31 cellular contexts compared by ENCODE assay signal in genomic region chr1:213606252-213606820, GRCh38.
DNase-seq lines count a peak whose midpoint lies in the region; ATAC-seq, FAIRE-seq and TF ChIP-seq lines count a peak whose summit lies in the region.
"Had no signal": no experiment of that assay in that cellular context is flagged by ENCODE, and none has a peak within 500 bp of the region (broad histone marks: within the 10 kb centered on the region; RNA-seq: fewer than 3 reads in every experiment).

No MANE protein-coding gene starts in this region.

- H3K27ac Mint-ChIP-seq in stimulated activated naive CD8-positive, alpha-beta T cell treated with anti-CD3 and anti-CD28 coated beads, Interleukin-15, amount 100 ng/mL, for 72 hours, result no peak overlapping the region
- H3K27ac Mint-ChIP-seq in glutamatergic neuron (ENCODE audit: unreplicated experiment), result no peak overlapping the region
- H3K27ac Mint-ChIP-seq in CD8-positive, alpha-beta T cell, result no peak overlapping the region
- H3K27ac Mint-ChIP-seq: B cell, GM23338, HFFc6 had no signal

- no peak overlapping the region for H3K4me3 Mint-ChIP-seq in stimulated activated naive CD8-positive, alpha-beta T cell treated with anti-CD3 and anti-CD28 coated beads, Interleukin-15, amount 100 ng/mL, for 72 hours
- no peak overlapping the region for H3K4me3 Mint-ChIP-seq in glutamatergic neuron (ENCODE audit: unreplicated experiment)
- H3K4me3 Mint-ChIP-seq in CD8-positive, alpha-beta T cell, result no peak overlapping the region
- H3K4me3 Mint-ChIP-seq: B cell, GM23338, HFFc6 had no signal

- H3K4me3 ChIP-seq in heart left ventricle (no peak overlapping the region), small intestine (ENCODE audit: low read depth in 1 of 2, low read length in 2 of 2) (no peak overlapping the region)
- no peak overlapping the region for H3K4me3 ChIP-seq in CD8-positive, alpha-beta T cell (ENCODE audit: low read depth, low read length)
- H3K4me3 ChIP-seq: GM23338, HAP-1, K562 had no signal

- CTCF ChIA-PET in CD8-positive, alpha-beta T cell (lab: Charles Lee), result no interaction called here

- peaks cover 19% of the 10 kb centered on the region for H3K27me3 Mint-ChIP-seq in stimulated activated naive CD8-positive, alpha-beta T cell treated with anti-CD3 and anti-CD28 coated beads, Interleukin-15, amount 100 ng/mL, for 72 hours
- peaks cover 3% of the 10 kb centered on the region for H3K27me3 Mint-ChIP-seq in glutamatergic neuron (ENCODE audit: unreplicated experiment)
- H3K27me3 Mint-ChIP-seq in CD8-positive, alpha-beta T cell (ENCODE audit: low read depth), result peaks cover 12% of the 10 kb centered on the region
- H3K27me3 Mint-ChIP-seq: B cell had no signal

- TF ChIP-seq CTCF in heart left ventricle (IDR thresholded peaks at IDR 0.05) (no peak), glutamatergic neuron (IDR thresholded peaks at IDR 0.05; ENCODE audit: partially characterized antibody, unreplicated experiment) (no peak)
- no peak for TF ChIP-seq CTCF in CD8-positive, alpha-beta T cell (IDR thresholded peaks at IDR 0.05)

- no peak for TF ChIP-seq POLR2A in heart left ventricle (IDR thresholded peaks at IDR 0.05)

- no peaks in the 10 kb centered on the region for H3K9me3 ChIP-seq in heart left ventricle
- no peaks in the 10 kb centered on the region for H3K9me3 ChIP-seq in small intestine (ENCODE audit: control insufficient read depth, low read depth)
- no peaks in the 10 kb centered on the region for H3K9me3 ChIP-seq in CD8-positive, alpha-beta T cell (ENCODE audit: low read length)
- H3K9me3 ChIP-seq: HAP-1, SK-N-SH had no signal

- no peaks in the 10 kb centered on the region for H3K36me3 Mint-ChIP-seq in glutamatergic neuron (ENCODE audit: unreplicated experiment)
- H3K36me3 Mint-ChIP-seq in CD8-positive, alpha-beta T cell, result no peaks in the 10 kb centered on the region

- DNase-seq in DMS 273 (lab: John Stamatoyannopoulos, UW; ENCODE audit: unreplicated experiment) (peak; percentile 20), DMS 273 treated with DMSO at 0.1 percent for 48 hours (lab: John Stamatoyannopoulos, UW) (no peak), NCI-H69 (lab: John Stamatoyannopoulos, UW) (peak; percentile 44), heart left ventricle (no peak), small intestine (peak; percentile 30), glutamatergic neuron (no peak)
- no peak for DNase-seq in stimulated activated naive CD8-positive, alpha-beta T cell treated with anti-CD3 and anti-CD28 coated beads, Interleukin-15, amount 100 ng/mL, for 72 hours
- DNase-seq in CD8-positive, alpha-beta T cell, result no peak
- DNase-seq: DND-41, HFFc6, Kasumi-1, MV-4-11, NCI-H1105, NCI-H146, NCI-H1930, NCI-H2107, NCI-H524, NCI-H774, SIG-M5, SK-N-SH, SW 1271 had no signal

- peak in 3 of 4 donors; percentile 56 to 90 (median 66) for ATAC-seq in heart left ventricle
- ATAC-seq in stimulated activated naive CD8-positive, alpha-beta T cell treated with anti-CD3 and anti-CD28 coated beads, Interleukin-15, amount 100 ng/mL, for 72 hours, result no peak
- ATAC-seq in CD8-positive, alpha-beta T cell, result no peak
- ATAC-seq: GM23338, HepG2, Panc1 had no signal

- H3K4me1 ChIP-seq in heart left ventricle, result peaks cover 0 to 6% (median 0%) of the 10 kb centered on the region in 12 donors
- peaks cover 2 to 4% of the 10 kb centered on the region in 2 donors for H3K4me1 ChIP-seq in small intestine (ENCODE audit: control insufficient read depth in 2 of 2, insufficient read depth in 1 of 2, low read depth in 1 of 2, low read length in 1 of 2)
- no peaks in the 10 kb centered on the region for H3K4me1 ChIP-seq in CD8-positive, alpha-beta T cell (ENCODE audit: insufficient read depth, low read length)
- H3K4me1 ChIP-seq: HAP-1 had no signal

- POLR2A ChIA-PET in CD8-positive, alpha-beta T cell (lab: Charles Lee), result no interaction called here

- no peak for FAIRE-seq in small intestine (lab: Jason Lieb, UNC)
- FAIRE-seq: GM18507, HepG2 had no signal

- peaks cover 0 to 11% (median 0%) of the 10 kb centered on the region in 9 donors for H3K27me3 ChIP-seq in heart left ventricle
- H3K27me3 ChIP-seq in small intestine (ENCODE audit: control insufficient read depth in 2 of 2, insufficient read depth in 2 of 2, low read length in 2 of 2), result no peaks in the 10 kb centered on the region
- H3K27me3 ChIP-seq in CD8-positive, alpha-beta T cell (ENCODE audit: insufficient read depth, low read length), result no peaks in the 10 kb centered on the region

- no peaks in the 10 kb centered on the region for H3K9me3 Mint-ChIP-seq in stimulated activated naive CD8-positive, alpha-beta T cell treated with anti-CD3 and anti-CD28 coated beads, Interleukin-15, amount 100 ng/mL, for 72 hours
- H3K9me3 Mint-ChIP-seq in glutamatergic neuron (ENCODE audit: unreplicated experiment), result no peaks in the 10 kb centered on the region
- no peaks in the 10 kb centered on the region for H3K9me3 Mint-ChIP-seq in CD8-positive, alpha-beta T cell
- H3K9me3 Mint-ChIP-seq: GM23338 had no signal

- no peaks in the 10 kb centered on the region for H3K4me1 Mint-ChIP-seq in stimulated activated naive CD8-positive, alpha-beta T cell treated with anti-CD3 and anti-CD28 coated beads, Interleukin-15, amount 100 ng/mL, for 72 hours
- H3K4me1 Mint-ChIP-seq in glutamatergic neuron (ENCODE audit: low read depth, unreplicated experiment), result no peaks in the 10 kb centered on the region
- no peaks in the 10 kb centered on the region for H3K4me1 Mint-ChIP-seq in CD8-positive, alpha-beta T cell (ENCODE audit: low read depth)
- H3K4me1 Mint-ChIP-seq: B cell, GM23338 had no signal

- H3K27ac ChIP-seq in heart left ventricle (no peak overlapping the region), small intestine (ENCODE audit: low read depth in 1 of 2, low read length in 1 of 2) (no peak overlapping the region)
- H3K27ac ChIP-seq in CD8-positive, alpha-beta T cell (ENCODE audit: low read depth, low read length), result no peak overlapping the region
- H3K27ac ChIP-seq: 22Rv1, C4-2B, RWPE1 had no signal

- H3K36me3 ChIP-seq in heart left ventricle (no peaks in the 10 kb centered on the region), small intestine (ENCODE audit: control insufficient read depth in 2 of 2, insufficient read depth in 2 of 2, low read length in 2 of 2) (no peaks in the 10 kb centered on the region)
- H3K36me3 ChIP-seq in CD8-positive, alpha-beta T cell (ENCODE audit: insufficient read depth, low read length), result no peaks in the 10 kb centered on the region
- H3K36me3 ChIP-seq: HAP-1 had no signal

- intact Hi-C loops in heart left ventricle (cut with DNase I), result no loop called here
- intact Hi-C loops in CD8-positive, alpha-beta T cell (cut with DNase I, micrococcal nuclease), result no loop called here

- WGBS in heart left ventricle, 4 donors, result 11 to 26% (median 16%) methylated on average over 5 of the region's 5 CpGs
- 14 to 34% (median 26%) methylated on average over 5 of the region's 5 CpGs for WGBS in small intestine, 3 donors

Comparison
In these comparisons a context has a peak if more than half of its experiments do, and no peak if none do; other contexts are left out.
1. DNase-seq: peak in DMS 273 (single experiment), NCI-H69 (single experiment) and small intestine (single experiment); none in DMS 273 treated with DMSO at 0.1 percent for 48 hours (single experiment), heart left ventricle (0 of 5), stimulated activated naive CD8-positive, alpha-beta T cell treated with anti-CD3 and anti-CD28 coated beads, Interleukin-15, amount 100 ng/mL, for 72 hours (0 of 2), glutamatergic neuron (single experiment) and CD8-positive, alpha-beta T cell (0 of 7).
2. ATAC-seq: peak in heart left ventricle (3 of 4); none in stimulated activated naive CD8-positive, alpha-beta T cell treated with anti-CD3 and anti-CD28 coated beads, Interleukin-15, amount 100 ng/mL, for 72 hours (single experiment) and CD8-positive, alpha-beta T cell (single experiment).